Comparison of ENCODE assay signal across 35 cellular contexts in the genomic region with DNA sequence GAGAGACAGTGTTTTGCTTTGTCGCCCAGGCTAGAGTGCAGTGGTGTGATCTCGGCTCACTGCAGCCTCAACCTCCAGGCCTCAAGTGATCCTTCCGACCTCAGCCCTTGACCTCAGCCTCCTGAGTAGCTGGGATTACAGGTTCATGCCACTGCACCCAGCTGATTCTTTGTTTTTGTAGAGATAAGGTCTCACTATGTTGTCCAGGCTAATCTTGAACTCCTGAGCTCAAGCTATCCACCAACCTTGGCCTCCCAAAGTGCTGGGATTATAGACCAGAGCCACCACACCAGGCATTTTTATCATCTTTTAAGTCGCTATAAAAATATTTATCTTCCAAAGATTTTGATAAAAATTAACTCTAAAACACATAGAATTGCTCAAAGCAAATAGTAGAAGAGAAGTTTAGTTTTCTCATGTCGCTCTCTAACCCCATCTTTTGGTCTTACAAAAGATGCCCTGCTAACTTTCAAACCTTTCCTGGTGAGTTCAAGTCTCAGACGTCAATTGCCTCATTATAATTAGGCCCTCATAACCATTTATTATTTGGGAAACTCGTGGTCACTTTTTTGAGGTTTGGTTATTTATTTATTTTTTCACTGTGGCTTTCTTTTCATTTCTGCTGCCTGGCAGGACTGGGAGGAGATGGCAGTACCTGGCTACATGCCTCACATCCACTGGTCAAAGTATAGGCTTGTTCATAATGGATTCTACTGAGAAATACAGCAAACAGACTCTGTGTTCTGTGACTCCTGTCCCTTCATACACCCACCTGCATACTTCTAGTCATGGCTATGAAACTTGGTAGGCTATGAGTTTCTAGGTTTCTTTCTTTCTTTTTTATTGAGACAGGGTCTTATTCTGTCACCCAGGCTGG. TPM values are rescaled to one million over a fixed set of nuclear protein-coding genes. Genes with fewer than 3 reads are reported as not detected.
"Had no signal": no experiment of that assay in that cellular context is flagged by ENCODE, and none has a peak within 500 bp of the region (broad histone marks: within the 10 kb centered on the region; RNA-seq: fewer than 3 reads in every experiment).

No MANE protein-coding gene starts in this region.

- H3K27ac Mint-ChIP-seq: activated CD4-positive, alpha-beta T cell treated with anti-CD3 and anti-CD28 coated beads for 36 hours; activated CD4-positive, alpha-beta T cell treated with anti-CD3 and anti-CD28 coated beads, Interleukin-2, amount 10 ng/mL, durations not matched to agents 7 days and 5 days; activated naive CD4-positive, alpha-beta T cell treated with anti-CD3 and anti-CD28 coated beads, Interleukin-2, amount 10 ng/mL, durations not matched to agents 7 days and 5 days; activated naive CD8-positive, alpha-beta T cell; activated naive CD8-positive, alpha-beta T cell treated with anti-CD3 and anti-CD28 coated beads, Interleukin-2, amount 50 U/mL, for 24 hours; activated T-helper 1 cell treated with anti-CD3 and anti-CD28 coated beads, Interleukin-12 subunit alpha, Interleukin-12 subunit beta, Interleukin-2, Interleukin-4 antibody, amounts not matched to agents 30 ng/mL and 10 ng/mL and 1 ng/mL, durations not matched to agents 14 hours and 24 hours and 36 hours; brain; T-helper 1 cell treated with Interleukin-12 subunit alpha and Interleukin-12 subunit beta and Interleukin-4 antibody, amounts not matched to agents 30 μg/mL and 1 μg/mL, for 36 hours; T-helper 2 cell treated with Interferon-gamma antibody and Interleukin-4, amounts not matched to agents 5 μg/mL and 100 μg/mL, for 36 hours had no signal

- H3K36me3 Mint-ChIP-seq: activated naive CD4-positive, alpha-beta T cell treated with anti-CD3 and anti-CD28 coated beads, Interleukin-2, amount 10 ng/mL, durations not matched to agents 7 days and 5 days; activated naive CD8-positive, alpha-beta T cell; brain had no signal

- H3K27me3 Mint-ChIP-seq: activated CD4-positive, alpha-beta T cell treated with anti-CD3 and anti-CD28 coated beads for 36 hours; activated CD4-positive, alpha-beta T cell treated with anti-CD3 and anti-CD28 coated beads, Interleukin-2, amount 10 ng/mL, durations not matched to agents 7 days and 5 days; activated naive CD4-positive, alpha-beta T cell treated with anti-CD3 and anti-CD28 coated beads, Interleukin-2, amount 10 ng/mL, durations not matched to agents 7 days and 5 days; activated naive CD8-positive, alpha-beta T cell; brain had no signal

- H3K9me3 ChIP-seq: Peyer's patch, SJSA1, SK-N-SH had no signal

- H3K4me3 ChIP-seq: Peyer's patch, SJSA1 had no signal

- H3K9ac ChIP-seq: SK-N-SH had no signal

- DNase-seq: activated CD4-positive, alpha-beta T cell treated with anti-CD3 and anti-CD28 coated beads for 36 hours; activated CD4-positive, alpha-beta T cell treated with anti-CD3 and anti-CD28 coated beads, Interleukin-2, amount 10 ng/mL, durations not matched to agents 7 days and 5 days; activated CD4-positive, alpha-beta T cell treated with anti-CD3 and anti-CD28 coated beads, Interleukin-2, amount 50 U/mL, for 48 hours; activated CD8-positive, alpha-beta memory T cell treated with anti-CD3 and anti-CD28 coated beads, Interleukin-2, amount 50 U/mL, for 4 hours; activated naive CD4-positive, alpha-beta T cell treated with anti-CD3 and anti-CD28 coated beads, Interleukin-2, amount 10 ng/mL, durations not matched to agents 7 days and 5 days; activated naive CD8-positive, alpha-beta T cell treated with anti-CD3 and anti-CD28 coated beads, Interleukin-2, amount 50 U/mL, for 24 hours; activated T-cell treated with anti-CD3 and anti-CD28 coated beads for 4 hours; activated T-cell treated with anti-CD3 and anti-CD28 coated beads, Interleukin-2, amount 50 U/mL, for 4 hours; anterior cingulate cortex; caudate nucleus; cerebellar nuclear complex; Karpas-422; NCI-H1048; NCI-H1105 treated with DMSO at 0.1 percent for 48 hours; NCI-H1436; NCI-H1694; NCI-H2029; NCI-H345; NCI-H524 treated with DMSO at 0.1 percent for 48 hours; NK-92 treated with Interleukin-12 subunit alpha and Interleukin-12 subunit beta, amount 100 ng/mL, for 24 hours; PC-3; Peyer's patch; RPMI8226; SHP77 treated with DMSO at 0.1 percent for 48 hours; SK-N-SH had no signal

- H3K4me3 Mint-ChIP-seq: activated CD4-positive, alpha-beta T cell treated with anti-CD3 and anti-CD28 coated beads for 36 hours; activated CD4-positive, alpha-beta T cell treated with anti-CD3 and anti-CD28 coated beads, Interleukin-2, amount 10 ng/mL, durations not matched to agents 7 days and 5 days; activated naive CD4-positive, alpha-beta T cell treated with anti-CD3 and anti-CD28 coated beads, Interleukin-2, amount 10 ng/mL, durations not matched to agents 7 days and 5 days; activated naive CD8-positive, alpha-beta T cell; activated naive CD8-positive, alpha-beta T cell treated with anti-CD3 and anti-CD28 coated beads, Interleukin-2, amount 50 U/mL, for 24 hours; activated T-cell treated with anti-CD3 and anti-CD28 coated beads, Interleukin-2, amount 50 U/mL, for 4 hours; activated T-helper 1 cell treated with anti-CD3 and anti-CD28 coated beads, Interleukin-12 subunit alpha, Interleukin-12 subunit beta, Interleukin-2, Interleukin-4 antibody, amounts not matched to agents 30 ng/mL and 10 ng/mL and 1 ng/mL, durations not matched to agents 14 hours and 24 hours and 36 hours; brain; T-helper 1 cell treated with Interleukin-12 subunit alpha and Interleukin-12 subunit beta and Interleukin-4 antibody, amounts not matched to agents 30 μg/mL and 1 μg/mL, for 36 hours; T-helper 2 cell treated with Interferon-gamma antibody and Interleukin-4, amounts not matched to agents 5 μg/mL and 100 μg/mL, for 36 hours had no signal

- H3K27me3 ChIP-seq: Peyer's patch, SJSA1 had no signal

- H3K9me3 Mint-ChIP-seq: activated CD4-positive, alpha-beta T cell treated with anti-CD3 and anti-CD28 coated beads, Interleukin-2, amount 10 ng/mL, durations not matched to agents 7 days and 5 days; activated naive CD4-positive, alpha-beta T cell treated with anti-CD3 and anti-CD28 coated beads, Interleukin-2, amount 10 ng/mL, durations not matched to agents 7 days and 5 days; activated naive CD8-positive, alpha-beta T cell treated with anti-CD3 and anti-CD28 coated beads, Interleukin-2, amount 50 U/mL, for 24 hours; activated T-cell treated with anti-CD3 and anti-CD28 coated beads, Interleukin-2, amount 50 U/mL, for 4 hours; activated T-helper 1 cell treated with anti-CD3 and anti-CD28 coated beads, Interleukin-12 subunit alpha, Interleukin-12 subunit beta, Interleukin-2, Interleukin-4 antibody, amounts not matched to agents 30 ng/mL and 10 ng/mL and 1 ng/mL, durations not matched to agents 14 hours and 24 hours and 36 hours; brain; T-helper 1 cell treated with Interleukin-12 subunit alpha and Interleukin-12 subunit beta and Interleukin-4 antibody, amounts not matched to agents 30 μg/mL and 1 μg/mL, for 36 hours; T-helper 2 cell treated with Interferon-gamma antibody and Interleukin-4, amounts not matched to agents 5 μg/mL and 100 μg/mL, for 36 hours had no signal

- H3K4me1 Mint-ChIP-seq: activated CD4-positive, alpha-beta T cell treated with anti-CD3 and anti-CD28 coated beads for 36 hours; activated CD4-positive, alpha-beta T cell treated with anti-CD3 and anti-CD28 coated beads, Interleukin-2, amount 10 ng/mL, durations not matched to agents 7 days and 5 days; activated naive CD4-positive, alpha-beta T cell treated with anti-CD3 and anti-CD28 coated beads, Interleukin-2, amount 10 ng/mL, durations not matched to agents 7 days and 5 days had no signal

- ATAC-seq: activated CD4-positive, alpha-beta T cell treated with anti-CD3 and anti-CD28 coated beads for 36 hours; activated CD4-positive, CD25-positive, alpha-beta regulatory T cell treated with anti-CD3 and anti-CD28 coated beads, Interleukin-2, amount 50 U/mL, for 24 hours; activated naive CD8-positive, alpha-beta T cell treated with anti-CD3 and anti-CD28 coated beads, Interleukin-2, amount 50 U/mL, for 24 hours; activated T-cell treated with anti-CD3 and anti-CD28 coated beads, Interleukin-2, amount 50 U/mL, for 4 hours; PC-3 had no signal

- H3K36me3 ChIP-seq: Peyer's patch, SJSA1 had no signal

- H3K27ac ChIP-seq: Peyer's patch, SJSA1 had no signal

- H3K4me1 ChIP-seq: Peyer's patch, SJSA1 had no signal

RNA-seq across cellular contexts. Expression of gene DPPA4, which starts 48.3 kb away (rescaled TPM):
- total RNA-seq: activated CD4-positive, alpha-beta T cell treated with anti-CD3 and anti-CD28 coated beads, Interleukin-2, amount 10 ng/mL, durations not matched to agents 7 days and 5 days; activated T-helper 1 cell treated with anti-CD3 and anti-CD28 coated beads, Interleukin-12 subunit alpha, Interleukin-12 subunit beta, Interleukin-2, Interleukin-4 antibody, amounts not matched to agents 30 ng/mL and 10 ng/mL and 1 ng/mL, durations not matched to agents 14 hours and 24 hours and 36 hours; bronchial epithelial cell; MCF 10A; NCI-H460; PC-3; Peyer's patch; SJSA1 had no signal
- polyA plus RNA-seq: SK-N-SH had no signal
